In the genomic region with DNA sequence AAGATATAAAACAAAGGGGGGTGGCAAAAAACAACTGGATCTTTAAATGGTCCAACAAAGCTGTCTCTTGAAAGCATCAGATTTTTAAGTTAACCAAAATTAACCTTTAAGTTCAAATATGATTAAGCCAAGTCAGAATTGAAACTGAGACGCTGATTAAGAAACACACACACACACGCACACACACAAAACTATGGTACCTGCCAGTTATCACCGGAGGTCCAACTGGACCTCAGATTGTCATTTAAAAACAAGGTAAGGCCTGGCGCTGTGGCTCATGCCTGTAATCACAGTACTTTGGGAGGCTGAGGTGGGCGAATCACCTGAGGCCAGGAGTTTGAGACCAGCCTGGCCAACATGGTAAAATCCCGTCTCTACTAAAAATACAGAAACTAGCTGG, we compare ENCODE assay signal across 1 cellular context.
TF ChIP-seq lines count a peak whose summit lies in the region.

No MANE protein-coding gene starts in this region.

TF ChIP-seq in GM23338, 12 proteins besides CTCF, POLR2A, EP300 and RAD21:
- TF ChIP-seq EZH2phosphoT487 (IDR thresholded peaks at IDR 0.05; ENCODE audit: unreplicated experiment) (no peak), POLR2AphosphoS5 (IDR thresholded peaks at IDR 0.05; ENCODE audit: low read depth) (no peak), CREB1 (CRISPR knock-in tag; IDR thresholded peaks at IDR 0.05; ENCODE audit: low read depth) (no peak), ZNF331 (CRISPR knock-in tag; IDR thresholded peaks at IDR 0.05; ENCODE audit: low read depth) (no peak), NANOG (IDR thresholded peaks at IDR 0.05; ENCODE audit: borderline replicate concordance) (no peak), STAT1 (IDR thresholded peaks at IDR 0.05; ENCODE audit: unreplicated experiment) (no peak), ZNF114 (CRISPR knock-in tag; IDR thresholded peaks at IDR 0.05) (no peak), JUNB (IDR thresholded peaks at IDR 0.05; ENCODE audit: unreplicated experiment) (no peak), EZH2 (IDR thresholded peaks at IDR 0.05; ENCODE audit: low read depth, unreplicated experiment) (no peak)
- TF ChIP-seq, protein P1, sequence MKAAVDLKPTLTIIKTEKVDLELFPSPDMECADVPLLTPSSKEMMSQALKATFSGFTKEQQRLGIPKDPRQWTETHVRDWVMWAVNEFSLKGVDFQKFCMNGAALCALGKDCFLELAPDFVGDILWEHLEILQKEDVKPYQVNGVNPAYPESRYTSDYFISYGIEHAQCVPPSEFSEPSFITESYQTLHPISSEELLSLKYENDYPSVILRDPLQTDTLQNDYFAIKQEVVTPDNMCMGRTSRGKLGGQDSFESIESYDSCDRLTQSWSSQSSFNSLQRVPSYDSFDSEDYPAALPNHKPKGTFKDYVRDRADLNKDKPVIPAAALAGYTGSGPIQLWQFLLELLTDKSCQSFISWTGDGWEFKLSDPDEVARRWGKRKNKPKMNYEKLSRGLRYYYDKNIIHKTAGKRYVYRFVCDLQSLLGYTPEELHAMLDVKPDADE (IDR thresholded peaks at IDR 0.05): no peak
- TF ChIP-seq, protein P2, sequence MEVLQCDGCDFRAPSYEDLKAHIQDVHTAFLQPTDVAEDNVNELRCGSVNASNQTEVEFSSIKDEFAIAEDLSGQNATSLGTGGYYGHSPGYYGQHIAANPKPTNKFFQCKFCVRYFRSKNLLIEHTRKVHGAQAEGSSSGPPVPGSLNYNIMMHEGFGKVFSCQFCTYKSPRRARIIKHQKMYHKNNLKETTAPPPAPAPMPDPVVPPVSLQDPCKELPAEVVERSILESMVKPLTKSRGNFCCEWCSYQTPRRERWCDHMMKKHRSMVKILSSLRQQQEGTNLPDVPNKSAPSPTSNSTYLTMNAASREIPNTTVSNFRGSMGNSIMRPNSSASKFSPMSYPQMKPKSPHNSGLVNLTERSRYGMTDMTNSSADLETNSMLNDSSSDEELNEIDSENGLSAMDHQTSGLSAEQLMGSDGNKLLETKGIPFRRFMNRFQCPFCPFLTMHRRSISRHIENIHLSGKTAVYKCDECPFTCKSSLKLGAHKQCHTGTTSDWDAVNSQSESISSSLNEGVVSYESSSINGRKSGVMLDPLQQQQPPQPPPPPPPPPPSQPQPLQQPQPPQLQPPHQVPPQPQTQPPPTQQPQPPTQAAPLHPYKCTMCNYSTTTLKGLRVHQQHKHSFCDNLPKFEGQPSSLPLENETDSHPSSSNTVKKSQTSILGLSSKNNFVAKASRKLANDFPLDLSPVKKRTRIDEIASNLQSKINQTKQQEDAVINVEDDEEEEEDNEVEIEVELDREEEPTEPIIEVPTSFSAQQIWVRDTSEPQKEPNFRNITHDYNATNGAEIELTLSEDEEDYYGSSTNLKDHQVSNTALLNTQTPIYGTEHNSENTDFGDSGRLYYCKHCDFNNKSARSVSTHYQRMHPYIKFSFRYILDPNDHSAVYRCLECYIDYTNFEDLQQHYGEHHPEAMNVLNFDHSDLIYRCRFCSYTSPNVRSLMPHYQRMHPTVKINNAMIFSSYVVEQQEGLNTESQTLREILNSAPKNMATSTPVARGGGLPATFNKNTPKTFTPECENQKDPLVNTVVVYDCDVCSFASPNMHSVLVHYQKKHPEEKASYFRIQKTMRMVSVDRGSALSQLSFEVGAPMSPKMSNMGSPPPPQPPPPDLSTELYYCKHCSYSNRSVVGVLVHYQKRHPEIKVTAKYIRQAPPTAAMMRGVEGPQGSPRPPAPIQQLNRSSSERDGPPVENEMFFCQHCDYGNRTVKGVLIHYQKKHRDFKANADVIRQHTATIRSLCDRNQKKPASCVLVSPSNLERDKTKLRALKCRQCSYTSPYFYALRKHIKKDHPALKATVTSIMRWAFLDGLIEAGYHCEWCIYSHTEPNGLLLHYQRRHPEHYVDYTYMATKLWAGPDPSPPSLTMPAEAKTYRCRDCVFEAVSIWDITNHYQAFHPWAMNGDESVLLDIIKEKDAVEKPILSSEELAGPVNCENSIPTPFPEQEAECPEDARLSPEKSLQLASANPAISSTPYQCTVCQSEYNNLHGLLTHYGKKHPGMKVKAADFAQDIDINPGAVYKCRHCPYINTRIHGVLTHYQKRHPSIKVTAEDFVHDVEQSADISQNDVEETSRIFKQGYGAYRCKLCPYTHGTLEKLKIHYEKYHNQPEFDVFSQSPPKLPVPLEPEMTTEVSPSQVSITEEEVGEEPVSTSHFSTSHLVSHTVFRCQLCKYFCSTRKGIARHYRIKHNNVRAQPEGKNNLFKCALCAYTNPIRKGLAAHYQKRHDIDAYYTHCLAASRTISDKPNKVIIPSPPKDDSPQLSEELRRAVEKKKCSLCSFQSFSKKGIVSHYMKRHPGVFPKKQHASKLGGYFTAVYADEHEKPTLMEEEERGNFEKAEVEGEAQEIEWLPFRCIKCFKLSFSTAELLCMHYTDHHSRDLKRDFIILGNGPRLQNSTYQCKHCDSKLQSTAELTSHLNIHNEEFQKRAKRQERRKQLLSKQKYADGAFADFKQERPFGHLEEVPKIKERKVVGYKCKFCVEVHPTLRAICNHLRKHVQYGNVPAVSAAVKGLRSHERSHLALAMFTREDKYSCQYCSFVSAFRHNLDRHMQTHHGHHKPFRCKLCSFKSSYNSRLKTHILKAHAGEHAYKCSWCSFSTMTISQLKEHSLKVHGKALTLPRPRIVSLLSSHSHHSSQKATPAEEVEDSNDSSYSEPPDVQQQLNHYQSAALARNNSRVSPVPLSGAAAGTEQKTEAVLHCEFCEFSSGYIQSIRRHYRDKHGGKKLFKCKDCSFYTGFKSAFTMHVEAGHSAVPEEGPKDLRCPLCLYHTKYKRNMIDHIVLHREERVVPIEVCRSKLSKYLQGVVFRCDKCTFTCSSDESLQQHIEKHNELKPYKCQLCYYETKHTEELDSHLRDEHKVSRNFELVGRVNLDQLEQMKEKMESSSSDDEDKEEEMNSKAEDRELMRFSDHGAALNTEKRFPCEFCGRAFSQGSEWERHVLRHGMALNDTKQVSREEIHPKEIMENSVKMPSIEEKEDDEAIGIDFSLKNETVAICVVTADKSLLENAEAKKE (CRISPR knock-in tag; IDR thresholded peaks at IDR 0.05): no peak
- TF ChIP-seq, protein P3, sequence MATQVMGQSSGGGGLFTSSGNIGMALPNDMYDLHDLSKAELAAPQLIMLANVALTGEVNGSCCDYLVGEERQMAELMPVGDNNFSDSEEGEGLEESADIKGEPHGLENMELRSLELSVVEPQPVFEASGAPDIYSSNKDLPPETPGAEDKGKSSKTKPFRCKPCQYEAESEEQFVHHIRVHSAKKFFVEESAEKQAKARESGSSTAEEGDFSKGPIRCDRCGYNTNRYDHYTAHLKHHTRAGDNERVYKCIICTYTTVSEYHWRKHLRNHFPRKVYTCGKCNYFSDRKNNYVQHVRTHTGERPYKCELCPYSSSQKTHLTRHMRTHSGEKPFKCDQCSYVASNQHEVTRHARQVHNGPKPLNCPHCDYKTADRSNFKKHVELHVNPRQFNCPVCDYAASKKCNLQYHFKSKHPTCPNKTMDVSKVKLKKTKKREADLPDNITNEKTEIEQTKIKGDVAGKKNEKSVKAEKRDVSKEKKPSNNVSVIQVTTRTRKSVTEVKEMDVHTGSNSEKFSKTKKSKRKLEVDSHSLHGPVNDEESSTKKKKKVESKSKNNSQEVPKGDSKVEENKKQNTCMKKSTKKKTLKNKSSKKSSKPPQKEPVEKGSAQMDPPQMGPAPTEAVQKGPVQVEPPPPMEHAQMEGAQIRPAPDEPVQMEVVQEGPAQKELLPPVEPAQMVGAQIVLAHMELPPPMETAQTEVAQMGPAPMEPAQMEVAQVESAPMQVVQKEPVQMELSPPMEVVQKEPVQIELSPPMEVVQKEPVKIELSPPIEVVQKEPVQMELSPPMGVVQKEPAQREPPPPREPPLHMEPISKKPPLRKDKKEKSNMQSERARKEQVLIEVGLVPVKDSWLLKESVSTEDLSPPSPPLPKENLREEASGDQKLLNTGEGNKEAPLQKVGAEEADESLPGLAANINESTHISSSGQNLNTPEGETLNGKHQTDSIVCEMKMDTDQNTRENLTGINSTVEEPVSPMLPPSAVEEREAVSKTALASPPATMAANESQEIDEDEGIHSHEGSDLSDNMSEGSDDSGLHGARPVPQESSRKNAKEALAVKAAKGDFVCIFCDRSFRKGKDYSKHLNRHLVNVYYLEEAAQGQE (IDR thresholded peaks at IDR 0.05; ENCODE audit: unreplicated experiment): no peak
